In the genomic region with DNA sequence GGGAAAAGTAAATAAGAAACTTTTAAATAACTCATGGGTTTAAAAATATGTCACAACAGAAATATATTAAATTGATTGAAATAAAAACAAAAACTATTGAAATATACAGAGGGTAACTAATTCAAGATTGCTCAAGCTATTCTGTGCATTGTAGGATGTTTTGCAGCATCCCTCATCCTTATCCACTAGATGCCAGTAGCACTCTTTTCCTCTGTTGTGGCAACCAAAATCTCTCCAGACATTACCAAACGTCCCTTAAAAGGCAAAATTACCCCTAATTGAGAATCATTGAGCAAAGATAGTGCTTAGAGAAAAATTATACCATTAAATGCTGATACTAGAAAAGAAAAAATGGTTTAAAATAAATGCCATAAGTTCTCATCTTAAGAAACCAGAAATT, we compare ENCODE assay signal across 1 cellular context.
TF ChIP-seq lines count a peak whose summit lies in the region.

No MANE protein-coding gene starts in this region.

TF ChIP-seq in GM23338, 12 proteins besides CTCF, POLR2A, EP300 and RAD21 (continued from another document):
- TF ChIP-seq, protein P1, sequence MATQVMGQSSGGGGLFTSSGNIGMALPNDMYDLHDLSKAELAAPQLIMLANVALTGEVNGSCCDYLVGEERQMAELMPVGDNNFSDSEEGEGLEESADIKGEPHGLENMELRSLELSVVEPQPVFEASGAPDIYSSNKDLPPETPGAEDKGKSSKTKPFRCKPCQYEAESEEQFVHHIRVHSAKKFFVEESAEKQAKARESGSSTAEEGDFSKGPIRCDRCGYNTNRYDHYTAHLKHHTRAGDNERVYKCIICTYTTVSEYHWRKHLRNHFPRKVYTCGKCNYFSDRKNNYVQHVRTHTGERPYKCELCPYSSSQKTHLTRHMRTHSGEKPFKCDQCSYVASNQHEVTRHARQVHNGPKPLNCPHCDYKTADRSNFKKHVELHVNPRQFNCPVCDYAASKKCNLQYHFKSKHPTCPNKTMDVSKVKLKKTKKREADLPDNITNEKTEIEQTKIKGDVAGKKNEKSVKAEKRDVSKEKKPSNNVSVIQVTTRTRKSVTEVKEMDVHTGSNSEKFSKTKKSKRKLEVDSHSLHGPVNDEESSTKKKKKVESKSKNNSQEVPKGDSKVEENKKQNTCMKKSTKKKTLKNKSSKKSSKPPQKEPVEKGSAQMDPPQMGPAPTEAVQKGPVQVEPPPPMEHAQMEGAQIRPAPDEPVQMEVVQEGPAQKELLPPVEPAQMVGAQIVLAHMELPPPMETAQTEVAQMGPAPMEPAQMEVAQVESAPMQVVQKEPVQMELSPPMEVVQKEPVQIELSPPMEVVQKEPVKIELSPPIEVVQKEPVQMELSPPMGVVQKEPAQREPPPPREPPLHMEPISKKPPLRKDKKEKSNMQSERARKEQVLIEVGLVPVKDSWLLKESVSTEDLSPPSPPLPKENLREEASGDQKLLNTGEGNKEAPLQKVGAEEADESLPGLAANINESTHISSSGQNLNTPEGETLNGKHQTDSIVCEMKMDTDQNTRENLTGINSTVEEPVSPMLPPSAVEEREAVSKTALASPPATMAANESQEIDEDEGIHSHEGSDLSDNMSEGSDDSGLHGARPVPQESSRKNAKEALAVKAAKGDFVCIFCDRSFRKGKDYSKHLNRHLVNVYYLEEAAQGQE (IDR thresholded peaks at IDR 0.05; ENCODE audit: unreplicated experiment), result no peak
